In genomic region chr14:105880616-105881015, GRCh38 we compare ENCODE assay signal across 22 cellular contexts.
DNase-seq lines count a peak whose midpoint lies in the region; ATAC-seq and TF ChIP-seq lines count a peak whose summit lies in the region.
"Had no signal": no experiment of that assay in that cellular context is flagged by ENCODE, and none has a peak within 500 bp of the region (broad histone marks: within the 10 kb centered on the region; RNA-seq: fewer than 3 reads in every experiment).

No MANE protein-coding gene starts in this region.

- H3K9me3 Mint-ChIP-seq in activated CD4-positive, alpha-beta T cell treated with anti-CD3 and anti-CD28 coated beads, Interleukin-2, amount 10 ng/mL, durations not matched to agents 7 days and 5 days = no peaks in the 10 kb centered on the region
- H3K9me3 Mint-ChIP-seq in CD14-positive monocyte = peaks cover 0 to 2% (median 0%) of the 10 kb centered on the region in 7 donors
- H3K9me3 Mint-ChIP-seq: CD4-positive, alpha-beta memory T cell had no signal

- peaks cover 26% of the 10 kb centered on the region for H3K27me3 Mint-ChIP-seq in activated CD4-positive, alpha-beta T cell treated with anti-CD3 and anti-CD28 coated beads, Interleukin-2, amount 10 ng/mL, durations not matched to agents 7 days and 5 days
- H3K27me3 Mint-ChIP-seq in CD14-positive monocyte (ENCODE audit: low read depth in 3 of 3) = peaks cover 31 to 47% (median 35%) of the 10 kb centered on the region in 3 donors

- no peaks in the 10 kb centered on the region for H3K36me3 Mint-ChIP-seq in activated CD4-positive, alpha-beta T cell treated with anti-CD3 and anti-CD28 coated beads, Interleukin-2, amount 10 ng/mL, durations not matched to agents 7 days and 5 days (ENCODE audit: low read depth)
- H3K36me3 Mint-ChIP-seq in CD14-positive monocyte = no peaks in the 10 kb centered on the region
- H3K36me3 Mint-ChIP-seq: CD4-positive, alpha-beta memory T cell; naive thymus-derived CD4-positive, alpha-beta T cell had no signal

- POLR2A ChIA-PET in activated CD4-positive, alpha-beta T cell treated with anti-CD3 and anti-CD28 coated beads, Interleukin-2, amount 10 ng/mL, durations not matched to agents 7 days and 5 days (lab: Charles Lee) = no interaction called here

- H3K4me1 Mint-ChIP-seq in activated CD4-positive, alpha-beta T cell treated with anti-CD3 and anti-CD28 coated beads, Interleukin-2, amount 10 ng/mL, durations not matched to agents 7 days and 5 days = peaks cover 5% of the 10 kb centered on the region
- peaks cover 4% of the 10 kb centered on the region for H3K4me1 Mint-ChIP-seq in CD14-positive monocyte
- H3K4me1 Mint-ChIP-seq: CD4-positive, alpha-beta memory T cell had no signal

- intact Hi-C loops in CD14-positive monocyte (cut with micrococcal nuclease) (no loop called here), cardiac septum (cut with DNase I) (no loop called here), posterior cingulate gyrus (cut with DNase I) (no loop called here)

- peak; percentile 0 for DNase-seq in activated CD4-positive, alpha-beta T cell treated with anti-CD3 and anti-CD28 coated beads for 48 hours
- DNase-seq in activated CD4-positive, alpha-beta T cell treated with anti-CD3 and anti-CD28 coated beads, Interleukin-2, amount 10 ng/mL, durations not matched to agents 7 days and 5 days = no peak
- DNase-seq in CD14-positive monocyte (ENCODE audit: low spot score) = peak; percentile 43
- DNase-seq in cardiac septum (ENCODE audit: low spot score) = peak; percentile 53
- DNase-seq in posterior cingulate gyrus = peak in 6 of 10 donors; percentile 1 to 69 (median 30)
- DNase-seq in dermis blood vessel endothelial cell = no peak
- no peak for DNase-seq in NCI-H187 treated with DMSO at 0.1 percent for 48 hours (lab: John Stamatoyannopoulos, UW)
- DNase-seq: activated CD4-positive, alpha-beta T cell treated with anti-CD3 and anti-CD28 coated beads, Interleukin-2, amount 50 U/mL, for 4 hours; effector memory CD4-positive, alpha-beta T cell; GDM1; HCEC 1CT; IMR-90; mesenchymal stem cell; NCI-H1105; NCI-H2081 treated with DMSO at 0.1 percent for 48 hours; NCI-H510A treated with DMSO at 0.1 percent for 48 hours had no signal

- no peak overlapping the region for H3K27ac Mint-ChIP-seq in activated CD4-positive, alpha-beta T cell treated with anti-CD3 and anti-CD28 coated beads, Interleukin-2, amount 10 ng/mL, durations not matched to agents 7 days and 5 days
- H3K27ac Mint-ChIP-seq in CD14-positive monocyte = no peak overlapping the region
- H3K27ac Mint-ChIP-seq: CD4-positive, alpha-beta memory T cell; naive thymus-derived CD4-positive, alpha-beta T cell had no signal

- CTCF ChIA-PET in activated CD4-positive, alpha-beta T cell treated with anti-CD3 and anti-CD28 coated beads, Interleukin-2, amount 10 ng/mL, durations not matched to agents 7 days and 5 days (lab: Charles Lee) = no interaction called here

- ATAC-seq in GM19035 (IDR thresholded peaks at IDR 0.05; ENCODE audit: unreplicated experiment) = no peak
- ATAC-seq: gastroesophageal sphincter, Panc1, pancreas had no signal

- H3K4me3 Mint-ChIP-seq in activated CD4-positive, alpha-beta T cell treated with anti-CD3 and anti-CD28 coated beads, Interleukin-2, amount 10 ng/mL, durations not matched to agents 7 days and 5 days = no peak overlapping the region
- peak overlapping the region in 1 of 2 donors; percentile 57 for H3K4me3 Mint-ChIP-seq in CD14-positive monocyte
- H3K4me3 Mint-ChIP-seq: CD4-positive, alpha-beta memory T cell; naive thymus-derived CD4-positive, alpha-beta T cell had no signal

- no peak for TF ChIP-seq CTCF in CD14-positive monocyte (IDR thresholded peaks at IDR 0.05)

Comparison
In these comparisons a context has a peak if more than half of its experiments do, and no peak if none do; other contexts are left out.
1. DNase-seq: peak in activated CD4-positive, alpha-beta T cell treated with anti-CD3 and anti-CD28 coated beads for 48 hours (single experiment), CD14-positive monocyte (single experiment), cardiac septum (single experiment) and posterior cingulate gyrus (6 of 10); none in activated CD4-positive, alpha-beta T cell treated with anti-CD3 and anti-CD28 coated beads, Interleukin-2, amount 10 ng/mL, durations not matched to agents 7 days and 5 days (single experiment), dermis blood vessel endothelial cell (single experiment) and NCI-H187 treated with DMSO at 0.1 percent for 48 hours (single experiment).